ENCODE assay signal across 11 cellular contexts in the genomic region with DNA sequence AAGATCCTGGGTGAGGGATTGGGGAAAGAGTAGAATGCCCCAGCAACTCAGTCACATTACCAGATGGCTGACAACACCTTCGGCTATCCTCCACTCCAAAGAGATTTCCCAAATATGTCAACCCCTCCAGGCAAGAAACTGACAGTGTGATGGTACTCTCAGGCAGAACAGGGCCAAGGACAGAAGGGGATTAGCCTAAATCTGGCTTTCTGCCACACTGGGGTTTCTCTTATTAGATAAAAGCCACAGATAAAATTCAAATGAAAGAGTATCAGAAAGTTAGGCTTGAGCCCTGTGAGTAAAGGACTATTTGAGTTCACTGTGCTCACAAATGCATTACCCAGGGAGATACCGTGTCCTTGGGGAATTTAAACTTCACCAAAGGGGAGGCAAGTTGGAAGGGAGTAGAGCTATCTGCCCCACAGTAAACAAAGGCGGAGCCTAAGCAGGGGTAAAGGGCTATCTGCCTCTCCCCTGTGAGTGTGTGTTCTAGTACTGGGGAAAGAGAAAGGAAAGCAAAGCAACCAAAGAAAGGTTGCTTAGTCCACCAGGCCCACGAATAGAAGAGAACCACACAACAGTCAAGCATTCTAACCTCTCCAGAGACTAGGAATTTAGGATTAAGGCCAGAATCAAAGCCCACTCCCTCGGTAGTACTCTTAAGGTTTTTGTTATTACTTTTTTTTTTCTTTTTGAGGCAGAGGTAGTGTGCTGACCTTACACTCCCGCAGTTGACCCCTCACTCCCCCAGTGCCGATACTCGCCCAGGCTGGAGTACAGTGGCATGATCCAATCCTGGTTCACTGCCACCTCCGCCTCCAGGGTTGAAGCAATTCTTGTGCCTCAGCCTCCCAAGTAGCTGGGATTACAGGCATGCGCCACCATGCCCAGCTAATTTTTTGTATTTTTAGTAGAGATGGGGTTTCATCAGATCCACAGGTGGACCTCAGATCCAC. TPM values are rescaled to one million over a fixed set of nuclear protein-coding genes. Genes with fewer than 3 reads are reported as not detected.
DNase-seq lines count a peak whose midpoint lies in the region; ATAC-seq, FAIRE-seq and TF ChIP-seq lines count a peak whose summit lies in the region.
"Had no signal": no experiment of that assay in that cellular context is flagged by ENCODE, and none has a peak within 500 bp of the region (broad histone marks: within the 10 kb centered on the region; RNA-seq: fewer than 3 reads in every experiment).

No MANE protein-coding gene starts in this region.

- H2AFZ ChIP-seq in keratinocyte (ENCODE audit: control insufficient read depth, low read length): no peak overlapping the region

- dilution Hi-C loops in keratinocyte (cut with MboI; ENCODE audit: extremely low pct_ligation_motif_present, low sequenced_read_pairs): no loop called here

- H4K20me1 ChIP-seq in keratinocyte (ENCODE audit: control insufficient read depth, extremely low read depth, insufficient read depth, low read length): peaks cover 76% of the 10 kb centered on the region

- H3K27ac Mint-ChIP-seq in activated T-helper 2 cell treated with anti-CD3 and anti-CD28 coated beads, Interferon-gamma antibody, Interleukin-2, Interleukin-4, amounts not matched to agents 10 μg/mL and 5 μg/mL and 100 μg/mL, durations not matched to agents 14 hours and 24 hours and 36 hours: peak overlapping the region; percentile 28

- H3K36me3 Mint-ChIP-seq in activated T-cell treated with anti-CD3 and anti-CD28 coated beads, Interleukin-2, amount 50 U/mL, for 4 hours (ENCODE audit: insufficient read depth): peaks cover 31% of the 10 kb centered on the region
- H3K36me3 Mint-ChIP-seq in activated T-helper 2 cell treated with anti-CD3 and anti-CD28 coated beads, Interferon-gamma antibody, Interleukin-2, Interleukin-4, amounts not matched to agents 10 μg/mL and 5 μg/mL and 100 μg/mL, durations not matched to agents 14 hours and 24 hours and 36 hours (ENCODE audit: low read depth): peaks cover 76% of the 10 kb centered on the region

- intact Hi-C loops in activated T-helper 2 cell treated with anti-CD3 and anti-CD28 coated beads, Interferon-gamma antibody, Interleukin-2, Interleukin-4, amounts not matched to agents 10 μg/mL and 5 μg/mL and 100 μg/mL, durations not matched to agents 14 hours and 24 hours and 36 hours (cut with micrococcal nuclease): no loop called here
- intact Hi-C loops in testis (cut with DNase I; ENCODE audit: low total_unique reads): no loop called here

- peaks cover 87% of the 10 kb centered on the region for H3K79me2 ChIP-seq in keratinocyte (ENCODE audit: control insufficient read depth, insufficient read depth, low read length)

- DNase-seq in activated T-cell treated with anti-CD3 and anti-CD28 coated beads, Interleukin-2, amount 50 U/mL, for 4 hours: no peak
- DNase-seq in activated T-cell treated with anti-CD3 and anti-CD28 coated beads for 4 hours (no peak), keratinocyte (ENCODE audit: low read depth, low spot score) (no peak), testis (peak; percentile 45), NCI-H128 (lab: John Stamatoyannopoulos, UW; ENCODE audit: unreplicated experiment) (no peak), SIG-M5 treated with dmso at 0.1 percent for 504 hours (lab: John Stamatoyannopoulos, UW; ENCODE audit: unreplicated experiment) (no peak)
- DNase-seq in activated T-helper 2 cell treated with anti-CD3 and anti-CD28 coated beads, Interferon-gamma antibody, Interleukin-2, Interleukin-4, amounts not matched to agents 10 μg/mL and 5 μg/mL and 100 μg/mL, durations not matched to agents 14 hours and 24 hours and 36 hours (ENCODE audit: low spot score): no peak
- DNase-seq: NCI-H1092 treated with DMSO at 0.1 percent for 48 hours; stimulated activated CD4-positive, alpha-beta T cell treated with anti-CD3 and anti-CD28 coated beads, Interleukin-4, amount 100 ng/mL, for 4 hours had no signal

- no peak for TF ChIP-seq CTCF in keratinocyte (optimal IDR thresholded peaks at IDR 0.05 in 1 of 3, IDR thresholded peaks at IDR 0.05 in 1 of 3, conservative IDR thresholded peaks at IDR 0.05 in 1 of 3; ENCODE audit: extremely low read depth in 1 of 3, insufficient read depth in 2 of 3, low read length in 3 of 3)
- no peak for TF ChIP-seq CTCF in testis (IDR thresholded peaks at IDR 0.05)

- no peaks in the 10 kb centered on the region for H3K27me3 Mint-ChIP-seq in activated T-cell treated with anti-CD3 and anti-CD28 coated beads, Interleukin-2, amount 50 U/mL, for 4 hours (ENCODE audit: low read depth)
- no peaks in the 10 kb centered on the region for H3K27me3 Mint-ChIP-seq in activated T-helper 2 cell treated with anti-CD3 and anti-CD28 coated beads, Interferon-gamma antibody, Interleukin-2, Interleukin-4, amounts not matched to agents 10 μg/mL and 5 μg/mL and 100 μg/mL, durations not matched to agents 14 hours and 24 hours and 36 hours (ENCODE audit: low read depth)

- 52 to 56% methylated on average over 10 of the region's 10 CpGs for WGBS in testis, 2 donors

- H3K27me3 ChIP-seq in keratinocyte (ENCODE audit: control insufficient read depth, extremely low read depth, insufficient read depth, low read length) (no peaks in the 10 kb centered on the region), testis (no peaks in the 10 kb centered on the region)

- peaks cover 72% of the 10 kb centered on the region for H3K4me1 Mint-ChIP-seq in activated T-cell treated with anti-CD3 and anti-CD28 coated beads, Interleukin-2, amount 50 U/mL, for 4 hours (ENCODE audit: low read depth)
- peaks cover 55% of the 10 kb centered on the region for H3K4me1 Mint-ChIP-seq in activated T-helper 2 cell treated with anti-CD3 and anti-CD28 coated beads, Interferon-gamma antibody, Interleukin-2, Interleukin-4, amounts not matched to agents 10 μg/mL and 5 μg/mL and 100 μg/mL, durations not matched to agents 14 hours and 24 hours and 36 hours (ENCODE audit: low read depth)

- peak overlapping the region; percentile 100 for H3K4me3 Mint-ChIP-seq in activated T-cell treated with anti-CD3 and anti-CD28 coated beads, Interleukin-2, amount 50 U/mL, for 4 hours
- peak overlapping the region; percentile 81 for H3K4me3 Mint-ChIP-seq in activated T-helper 2 cell treated with anti-CD3 and anti-CD28 coated beads, Interferon-gamma antibody, Interleukin-2, Interleukin-4, amounts not matched to agents 10 μg/mL and 5 μg/mL and 100 μg/mL, durations not matched to agents 14 hours and 24 hours and 36 hours (ENCODE audit: low read depth)

- peaks cover 5% of the 10 kb centered on the region for H3K9me1 ChIP-seq in keratinocyte (ENCODE audit: control insufficient read depth, extremely low read depth, insufficient read depth, low read length)

- H3K27ac ChIP-seq in keratinocyte (ENCODE audit: control insufficient read depth, insufficient read depth, low read length): peak overlapping the region; percentile 17
- H3K27ac ChIP-seq in testis: peak overlapping the region; percentile 50 to 57

- no peak overlapping the region for H3K9ac ChIP-seq in keratinocyte (ENCODE audit: control insufficient read depth, extremely low read depth, insufficient read depth, low read length)

- H3K4me3 ChIP-seq in keratinocyte (ENCODE audit: control insufficient read depth in 2 of 3, extremely low read depth in 1 of 3, insufficient read depth in 2 of 3, low read depth in 1 of 3, low read length in 3 of 3) (peak overlapping the region in 1 of 3 experiments; percentile 12), testis (no peak overlapping the region)

- no peaks in the 10 kb centered on the region for H3K9me3 ChIP-seq in keratinocyte (ENCODE audit: control insufficient read depth, low read depth, low read length)
- no peaks in the 10 kb centered on the region for H3K9me3 ChIP-seq in testis

- FAIRE-seq in keratinocyte (lab: Jason Lieb, UNC): no peak

- no peak for ATAC-seq in activated T-cell treated with anti-CD3 and anti-CD28 coated beads, Interleukin-2, amount 50 U/mL, for 4 hours
- no peak for ATAC-seq in GM19351 (IDR thresholded peaks at IDR 0.05; ENCODE audit: unreplicated experiment)

- H3K9me3 Mint-ChIP-seq in activated T-cell treated with anti-CD3 and anti-CD28 coated beads, Interleukin-2, amount 50 U/mL, for 4 hours: no peaks in the 10 kb centered on the region
- H3K9me3 Mint-ChIP-seq in activated T-helper 2 cell treated with anti-CD3 and anti-CD28 coated beads, Interferon-gamma antibody, Interleukin-2, Interleukin-4, amounts not matched to agents 10 μg/mL and 5 μg/mL and 100 μg/mL, durations not matched to agents 14 hours and 24 hours and 36 hours: no peaks in the 10 kb centered on the region

- H3K4me2 ChIP-seq in keratinocyte (ENCODE audit: control insufficient read depth, extremely low read depth, insufficient read depth, low read depth, low read length): peak overlapping the region; percentile 41

- H3K4me1 ChIP-seq in keratinocyte (ENCODE audit: control insufficient read depth, extremely low read depth, insufficient read depth, low read length) (peaks cover 52% of the 10 kb centered on the region), testis (peaks cover 60% of the 10 kb centered on the region)

- H3K36me3 ChIP-seq in keratinocyte (ENCODE audit: control insufficient read depth in 2 of 2, extremely low read depth in 1 of 2, insufficient read depth in 2 of 2, low read length in 2 of 2): peaks cover 12 to 29% of the 10 kb centered on the region in 2 experiments
- H3K36me3 ChIP-seq in testis (ENCODE audit: low read depth, missing control alignments): no peaks in the 10 kb centered on the region

- no peak for TF ChIP-seq POLR2A in testis (IDR thresholded peaks at IDR 0.05)

RNA-seq across cellular contexts. Expression of gene TPM3, which starts 12.8 kb away (rescaled TPM):
- 100 to 1,000 TPM; 788 to 834 (median 808) TPM for total RNA-seq in activated T-cell treated with anti-CD3 and anti-CD28 coated beads, Interleukin-2, amount 50 U/mL, for 4 hours
- 696 and 759 TPM in 2 replicates for total RNA-seq in activated T-helper 2 cell treated with anti-CD3 and anti-CD28 coated beads, Interferon-gamma antibody, Interleukin-2, Interleukin-4, amounts not matched to agents 10 μg/mL and 5 μg/mL and 100 μg/mL, durations not matched to agents 14 hours and 24 hours and 36 hours
- polyA plus RNA-seq in keratinocyte (294 to 691 TPM (median 585 TPM) in 3 replicates), testis (ENCODE audit: insufficient read depth, low read depth, low replicate concordance) (266 TPM)
- polyA plus RNA-seq in keratinocyte (2011; ENCODE audit: low read depth): 505 TPM
- polyA plus RNA-seq in keratinocyte (2011; cell fraction: cytosol; rRNA removed): 461 and 513 TPM in 2 replicates
- 239 and 349 TPM in 2 replicates for polyA plus RNA-seq in keratinocyte (2011; cell fraction: nucleus; rRNA removed)
- polyA plus RNA-seq in keratinocyte (2012; ENCODE audit: low replicate concordance): 187 and 523 TPM in 2 replicates
- polyA minus RNA-seq in keratinocyte: 115 to 186 TPM (median 125 TPM) in 3 replicates
- 160 TPM for polyA minus RNA-seq in keratinocyte (2011; cell fraction: cytosol; rRNA and poly(A)+ RNA removed)
- 40.6 and 66.8 TPM in 2 replicates for polyA minus RNA-seq in keratinocyte (2011; cell fraction: nucleus; rRNA and poly(A)+ RNA removed)
- 100 to 1,000 TPM; 290 to 356 TPM for total RNA-seq in testis

RNA-seq across cellular contexts. Expression of gene NUP210L, which starts 24.3 kb away (rescaled TPM):
- under 1 TPM; 0.05 to 0.08 (median 0.08) TPM for total RNA-seq in activated T-cell treated with anti-CD3 and anti-CD28 coated beads, Interleukin-2, amount 50 U/mL, for 4 hours
- total RNA-seq in activated T-helper 2 cell treated with anti-CD3 and anti-CD28 coated beads, Interferon-gamma antibody, Interleukin-2, Interleukin-4, amounts not matched to agents 10 μg/mL and 5 μg/mL and 100 μg/mL, durations not matched to agents 14 hours and 24 hours and 36 hours: 0.05 and 0.07 TPM in 2 replicates
- polyA plus RNA-seq in keratinocyte (0.01 TPM in 1 of 3 replicates, not detected in the others), testis (ENCODE audit: insufficient read depth, low read depth, low replicate concordance) (77.2 TPM)
- 0.06 TPM for polyA plus RNA-seq in keratinocyte (2011; ENCODE audit: low read depth)
- polyA plus RNA-seq in keratinocyte (2011; cell fraction: cytosol; rRNA removed): not detected in 2 replicates
- 0.03 and 0.06 TPM in 2 replicates for polyA plus RNA-seq in keratinocyte (2011; cell fraction: nucleus; rRNA removed)
- 0.08 TPM in 1 of 2 replicates, not detected in the other for polyA plus RNA-seq in keratinocyte (2012; ENCODE audit: low replicate concordance)
- polyA minus RNA-seq in keratinocyte: 0.03 TPM in 1 of 3 replicates, not detected in the others
- polyA minus RNA-seq in keratinocyte (2011; cell fraction: cytosol; rRNA and poly(A)+ RNA removed): not detected
- not detected in 2 replicates for polyA minus RNA-seq in keratinocyte (2011; cell fraction: nucleus; rRNA and poly(A)+ RNA removed)
- total RNA-seq in testis: 10 to 100 TPM; 23.0 to 24.4 TPM
- polyA plus RNA-seq: BJ had no signal

RNA-seq across cellular contexts. Expression of gene CFAP141, which starts 27.0 kb away (rescaled TPM):
- not detected for total RNA-seq in activated T-cell treated with anti-CD3 and anti-CD28 coated beads, Interleukin-2, amount 50 U/mL, for 4 hours
- not detected in 2 replicates for total RNA-seq in activated T-helper 2 cell treated with anti-CD3 and anti-CD28 coated beads, Interferon-gamma antibody, Interleukin-2, Interleukin-4, amounts not matched to agents 10 μg/mL and 5 μg/mL and 100 μg/mL, durations not matched to agents 14 hours and 24 hours and 36 hours
- polyA plus RNA-seq in keratinocyte: not detected in 3 replicates
- polyA plus RNA-seq in keratinocyte (2011; ENCODE audit: low read depth): not detected
- polyA plus RNA-seq in keratinocyte (2011; cell fraction: cytosol; rRNA removed): not detected in 2 replicates
- polyA plus RNA-seq in keratinocyte (2011; cell fraction: nucleus; rRNA removed): not detected in 2 replicates
- 0.72 TPM in 1 of 2 replicates, not detected in the other for polyA plus RNA-seq in keratinocyte (2012; ENCODE audit: low replicate concordance)
- not detected in 3 replicates for polyA minus RNA-seq in keratinocyte
- polyA minus RNA-seq in keratinocyte (2011; cell fraction: cytosol; rRNA and poly(A)+ RNA removed): not detected
- not detected in 2 replicates for polyA minus RNA-seq in keratinocyte (2011; cell fraction: nucleus; rRNA and poly(A)+ RNA removed)
- total RNA-seq in testis: 1 to 10 TPM; 4.0 to 8.4 TPM
- 38.3 TPM for polyA plus RNA-seq in testis (ENCODE audit: insufficient read depth, low read depth, low replicate concordance)
- polyA plus RNA-seq: BJ had no signal

RNA-seq across cellular contexts. Expression of gene UBAP2L, which starts 41.6 kb away (rescaled TPM):
- 100 to 1,000 TPM; 299 to 328 (median 318) TPM for total RNA-seq in activated T-cell treated with anti-CD3 and anti-CD28 coated beads, Interleukin-2, amount 50 U/mL, for 4 hours
- total RNA-seq in activated T-helper 2 cell treated with anti-CD3 and anti-CD28 coated beads, Interferon-gamma antibody, Interleukin-2, Interleukin-4, amounts not matched to agents 10 μg/mL and 5 μg/mL and 100 μg/mL, durations not matched to agents 14 hours and 24 hours and 36 hours: 259 and 263 TPM in 2 replicates
- polyA plus RNA-seq in keratinocyte (118 to 198 TPM (median 161 TPM) in 3 replicates), testis (ENCODE audit: insufficient read depth, low read depth, low replicate concordance) (174 TPM)
- 98.4 TPM for polyA plus RNA-seq in keratinocyte (2011; ENCODE audit: low read depth)
- polyA plus RNA-seq in keratinocyte (2011; cell fraction: cytosol; rRNA removed): 116 and 149 TPM in 2 replicates
- polyA plus RNA-seq in keratinocyte (2011; cell fraction: nucleus; rRNA removed): 300 and 368 TPM in 2 replicates
- polyA plus RNA-seq in keratinocyte (2012; ENCODE audit: low replicate concordance): 57.6 and 157 TPM in 2 replicates
- polyA minus RNA-seq in keratinocyte: 153 to 254 TPM (median 249 TPM) in 3 replicates
- polyA minus RNA-seq in keratinocyte (2011; cell fraction: cytosol; rRNA and poly(A)+ RNA removed): 54.1 TPM
- 99.2 and 179 TPM in 2 replicates for polyA minus RNA-seq in keratinocyte (2011; cell fraction: nucleus; rRNA and poly(A)+ RNA removed)
- total RNA-seq in testis: 100 to 1,000 TPM; 159 to 166 TPM

Comparison
In these comparisons a context has a peak if more than half of its experiments do, and no peak if none do; other contexts are left out.
1. RNA of gene NUP210L, which starts 24.3 kb away (total RNA-seq): 23.0 to 24.4 TPM in testis; 0.05 to 0.08 TPM in activated T-cell treated with anti-CD3 and anti-CD28 coated beads, Interleukin-2, amount 50 U/mL, for 4 hours and 0.05 to 0.07 TPM in activated T-helper 2 cell treated with anti-CD3 and anti-CD28 coated beads, Interferon-gamma antibody, Interleukin-2, Interleukin-4, amounts not matched to agents 10 μg/mL and 5 μg/mL and 100 μg/mL, durations not matched to agents 14 hours and 24 hours and 36 hours; every median in the first group is over 10 times any median in the second.